Comparison of ENCODE assay signal across 1 cellular context in the genomic region with DNA sequence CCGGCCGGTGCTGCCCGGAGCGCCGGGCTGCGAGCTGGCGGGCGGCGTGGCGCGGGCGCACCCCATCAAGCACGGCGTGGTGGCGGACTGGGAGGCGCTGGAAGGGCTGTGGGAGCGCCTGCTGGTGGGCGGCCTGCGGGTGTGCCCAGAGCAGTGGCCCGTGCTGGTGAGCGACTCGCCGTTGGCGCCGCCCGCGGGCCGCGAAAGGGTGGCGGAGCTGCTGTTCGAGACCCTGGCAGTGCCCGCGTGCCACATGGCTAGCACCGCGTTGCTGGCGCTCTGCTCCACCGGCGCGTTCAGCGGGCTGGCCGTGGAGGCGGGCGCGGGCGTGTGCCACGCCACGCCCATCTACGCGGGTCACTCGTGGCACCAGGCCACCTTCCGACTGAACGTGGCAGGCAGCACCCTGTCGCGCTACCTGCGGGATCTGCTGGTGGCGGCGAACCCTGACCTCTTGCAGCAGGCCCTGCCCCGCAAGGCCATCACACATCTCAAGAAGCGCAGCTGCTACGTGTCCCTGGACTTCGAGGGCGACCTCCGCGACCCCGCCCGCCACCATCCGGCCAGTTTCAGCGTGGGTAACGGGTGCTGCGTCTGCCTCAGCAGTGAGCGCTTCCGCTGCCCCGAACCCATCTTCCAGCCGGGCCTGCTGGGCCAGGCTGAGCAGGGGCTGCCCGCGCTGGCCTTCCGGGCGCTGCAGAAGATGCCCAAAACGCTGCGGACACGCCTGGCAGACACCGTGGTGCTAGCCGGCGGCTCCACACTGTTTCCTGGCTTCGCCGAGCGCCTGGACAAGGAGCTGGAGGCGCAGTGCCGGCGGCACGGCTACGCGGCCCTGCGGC.
TF ChIP-seq lines count a peak whose summit lies in the region.

No MANE protein-coding gene starts in this region.

TF ChIP-seq in WTC11, 78 proteins besides CTCF, POLR2A, EP300 and RAD21 (continued from another document):
- TF ChIP-seq FOXJ3 (CRISPR knock-in tag; IDR thresholded peaks at IDR 0.05; ENCODE audit: borderline replicate concordance) (no peak), KAT7 (CRISPR knock-in tag; IDR thresholded peaks at IDR 0.05; ENCODE audit: borderline replicate concordance) (peak; percentile 4; the same call in 1 of the 2 replicates)
- TF ChIP-seq, protein P1, sequence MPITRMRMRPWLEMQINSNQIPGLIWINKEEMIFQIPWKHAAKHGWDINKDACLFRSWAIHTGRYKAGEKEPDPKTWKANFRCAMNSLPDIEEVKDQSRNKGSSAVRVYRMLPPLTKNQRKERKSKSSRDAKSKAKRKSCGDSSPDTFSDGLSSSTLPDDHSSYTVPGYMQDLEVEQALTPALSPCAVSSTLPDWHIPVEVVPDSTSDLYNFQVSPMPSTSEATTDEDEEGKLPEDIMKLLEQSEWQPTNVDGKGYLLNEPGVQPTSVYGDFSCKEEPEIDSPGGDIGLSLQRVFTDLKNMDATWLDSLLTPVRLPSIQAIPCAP (CRISPR knock-in tag; IDR thresholded peaks at IDR 0.05): no peak
- TF ChIP-seq, protein P2, sequence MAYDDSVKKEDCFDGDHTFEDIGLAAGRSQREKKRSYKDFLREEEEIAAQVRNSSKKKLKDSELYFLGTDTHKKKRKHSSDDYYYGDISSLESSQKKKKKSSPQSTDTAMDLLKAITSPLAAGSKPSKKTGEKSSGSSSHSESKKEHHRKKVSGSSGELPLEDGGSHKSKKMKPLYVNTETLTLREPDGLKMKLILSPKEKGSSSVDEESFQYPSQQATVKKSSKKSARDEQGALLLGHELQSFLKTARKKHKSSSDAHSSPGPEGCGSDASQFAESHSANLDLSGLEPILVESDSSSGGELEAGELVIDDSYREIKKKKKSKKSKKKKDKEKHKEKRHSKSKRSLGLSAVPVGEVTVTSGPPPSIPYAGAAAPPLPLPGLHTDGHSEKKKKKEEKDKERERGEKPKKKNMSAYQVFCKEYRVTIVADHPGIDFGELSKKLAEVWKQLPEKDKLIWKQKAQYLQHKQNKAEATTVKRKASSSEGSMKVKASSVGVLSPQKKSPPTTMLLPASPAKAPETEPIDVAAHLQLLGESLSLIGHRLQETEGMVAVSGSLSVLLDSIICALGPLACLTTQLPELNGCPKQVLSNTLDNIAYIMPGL (CRISPR knock-in tag; IDR thresholded peaks at IDR 0.05): no peak; the same call in 1 of the 2 replicates
- TF ChIP-seq, protein P3, sequence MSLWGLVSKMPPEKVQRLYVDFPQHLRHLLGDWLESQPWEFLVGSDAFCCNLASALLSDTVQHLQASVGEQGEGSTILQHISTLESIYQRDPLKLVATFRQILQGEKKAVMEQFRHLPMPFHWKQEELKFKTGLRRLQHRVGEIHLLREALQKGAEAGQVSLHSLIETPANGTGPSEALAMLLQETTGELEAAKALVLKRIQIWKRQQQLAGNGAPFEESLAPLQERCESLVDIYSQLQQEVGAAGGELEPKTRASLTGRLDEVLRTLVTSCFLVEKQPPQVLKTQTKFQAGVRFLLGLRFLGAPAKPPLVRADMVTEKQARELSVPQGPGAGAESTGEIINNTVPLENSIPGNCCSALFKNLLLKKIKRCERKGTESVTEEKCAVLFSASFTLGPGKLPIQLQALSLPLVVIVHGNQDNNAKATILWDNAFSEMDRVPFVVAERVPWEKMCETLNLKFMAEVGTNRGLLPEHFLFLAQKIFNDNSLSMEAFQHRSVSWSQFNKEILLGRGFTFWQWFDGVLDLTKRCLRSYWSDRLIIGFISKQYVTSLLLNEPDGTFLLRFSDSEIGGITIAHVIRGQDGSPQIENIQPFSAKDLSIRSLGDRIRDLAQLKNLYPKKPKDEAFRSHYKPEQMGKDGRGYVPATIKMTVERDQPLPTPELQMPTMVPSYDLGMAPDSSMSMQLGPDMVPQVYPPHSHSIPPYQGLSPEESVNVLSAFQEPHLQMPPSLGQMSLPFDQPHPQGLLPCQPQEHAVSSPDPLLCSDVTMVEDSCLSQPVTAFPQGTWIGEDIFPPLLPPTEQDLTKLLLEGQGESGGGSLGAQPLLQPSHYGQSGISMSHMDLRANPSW (CRISPR knock-in tag; conservative IDR thresholded peaks at IDR 0.05; ENCODE audit: low read depth): no peak; the same call in 1 of the 2 replicates
TF ChIP-seq in WTC11: peak in this region for 30.
